Comparison of ENCODE assay signal across 10 cellular contexts in genomic region chr12:122096591-122097149, GRCh38. TPM values are rescaled to one million over a fixed set of nuclear protein-coding genes. Genes with fewer than 3 reads are reported as not detected.
DNase-seq lines count a peak whose midpoint lies in the region; ATAC-seq and TF ChIP-seq lines count a peak whose summit lies in the region.
"Had no signal": no experiment of that assay in that cellular context is flagged by ENCODE, and none has a peak within 500 bp of the region (broad histone marks: within the 10 kb centered on the region; RNA-seq: fewer than 3 reads in every experiment).

No MANE protein-coding gene starts in this region.

- peak; percentile 31 for DNase-seq in NCI-H1105 (lab: John Stamatoyannopoulos, UW)
- DNase-seq in brain microvascular endothelial cell, result no peak
- DNase-seq in left colon, result peak in 1 of 2 donors; percentile 35
- DNase-seq in stomach, result peak; percentile 34
- no peak for DNase-seq in SHP77 (lab: John Stamatoyannopoulos, UW)
- DNase-seq: NCI-H1436; occipital lobe; stimulated activated naive CD4-positive, alpha-beta T cell treated with Interleukin-2 at 50 U/mL for 16 hours had no signal

- H3K27ac ChIP-seq in brain microvascular endothelial cell (peak overlapping the region; percentile 74), stomach (peak overlapping the region; percentile 80 to 90 (median 86))

- no peak for TF ChIP-seq CTCF in brain microvascular endothelial cell (IDR thresholded peaks at IDR 0.05; ENCODE audit: low read depth, low read length, missing control alignments)
- TF ChIP-seq CTCF in stomach (IDR thresholded peaks at IDR 0.05), result no peak

- TF ChIP-seq EP300 in stomach (IDR thresholded peaks at IDR 0.05), result no peak

- no peaks in the 10 kb centered on the region for H3K27me3 ChIP-seq in brain microvascular endothelial cell (replicated peaks)
- H3K27me3 ChIP-seq in stomach, result no peaks in the 10 kb centered on the region

- H3K4me3 ChIP-seq in brain microvascular endothelial cell (ENCODE audit: low read depth, low read length) (no peak overlapping the region), stomach (peak overlapping the region in 2 of 4 donors; percentile 12 to 18)

- in situ Hi-C loops in brain microvascular endothelial cell (cut with HindIII; ENCODE audit: low pct_ligation_motif_present, low sequenced_read_pairs), result no loop called here

- intact Hi-C loops in left colon (cut with DNase I, micrococcal nuclease) (no loop called here), stomach (cut with DNase I; ENCODE audit: low total_unique reads) (no loop called here)

- no peaks in the 10 kb centered on the region for H3K9me3 ChIP-seq in stomach

- ATAC-seq in left colon, result peak; percentile 10
- no peak for ATAC-seq in HG02973 (IDR thresholded peaks at IDR 0.05; ENCODE audit: unreplicated experiment)
- ATAC-seq in HG03521 (IDR thresholded peaks at IDR 0.05; ENCODE audit: unreplicated experiment), result no peak

- WGBS in stomach, 5 donors, result 33 to 46% (median 41%) methylated on average over 17 to 20 of the region's 20 CpGs

- TF ChIP-seq POLR2A in stomach (IDR thresholded peaks at IDR 0.05), result no peak

- no peaks in the 10 kb centered on the region for H3K36me3 ChIP-seq in brain microvascular endothelial cell (replicated peaks)
- H3K36me3 ChIP-seq in stomach, result no peaks in the 10 kb centered on the region

- H3K4me1 ChIP-seq in stomach, result peaks cover 55 to 100% (median 80%) of the 10 kb centered on the region in 4 donors

RNA-seq across cellular contexts. Expression of gene MLXIP, which starts 18.1 kb away (rescaled TPM):
- total RNA-seq in left colon (100 to 1,000 TPM; 125 to 175 TPM), stomach (100 to 1,000 TPM in 1 of 5 donors, 10 to 100 TPM in 4; 34.5 to 140 (median 37.1) TPM)
- 10 to 100 TPM; 12.3 to 28.0 (median 16.6) TPM for polyA plus RNA-seq in stomach

Comparison
In these comparisons a context has a peak if more than half of its experiments do, and no peak if none do; other contexts are left out.
1. DNase-seq: peak in NCI-H1105 (single experiment) and stomach (single experiment); none in brain microvascular endothelial cell (single experiment) and SHP77 (0 of 2).